Comparison of ENCODE assay signal across 23 cellular contexts in genomic region chr19:39924952-39925351, GRCh38. TPM values are rescaled to one million over a fixed set of nuclear protein-coding genes. Genes with fewer than 3 reads are reported as not detected.
"Had no signal": no experiment of that assay in that cellular context is flagged by ENCODE, and none has a peak within 500 bp of the region (broad histone marks: within the 10 kb centered on the region; RNA-seq: fewer than 3 reads in every experiment).

No MANE protein-coding gene starts in this region.

- H3K27me3 Mint-ChIP-seq: naive B cell; progenitor cell of endocrine pancreas; stimulated activated naive CD8-positive, alpha-beta T cell treated with anti-CD3 and anti-CD28 coated beads, Interleukin-15, amount 100 ng/mL, for 72 hours had no signal

- DNase-seq: effector CD8-positive, alpha-beta T cell; foreskin keratinocyte; heart left ventricle; kidney; left lung; mesenchymal stem cell; mucosa of descending colon; naive B cell; right lobe of liver; small intestine; stimulated activated CD4-positive, alpha-beta T cell treated with anti-CD3 and anti-CD28 coated beads, Interleukin-15, amount 100 ng/mL, for 24 hours; stimulated activated CD4-positive, alpha-beta T cell treated with anti-CD3 and anti-CD28 coated beads, Interleukin-2, amount 100 ng/mL, for 48 hours; stimulated activated naive CD4-positive, alpha-beta T cell; thyroid gland; trophoblast cell had no signal

- ATAC-seq: foreskin keratinocyte; gastroesophageal sphincter; heart left ventricle; mucosa of descending colon; natural killer cell treated with Interleukin-12 subunit alpha and Interleukin-12 subunit beta and Interleukin-15 and Interleukin-18, amount 100 ng/mL, for 72 hours; stimulated activated naive CD8-positive, alpha-beta T cell treated with anti-CD3 and anti-CD28 coated beads, Interleukin-15, amount 100 ng/mL, for 72 hours had no signal

- H3K27ac Mint-ChIP-seq: dendritic cell treated with granulocyte-macrophage colony-stimulating factor and Interleukin-4, amounts not matched to agents 40 ng/mL and 50 ng/mL, for 4 days; mesothelial cell of epicardium; natural killer cell treated with Interleukin-12 subunit alpha and Interleukin-12 subunit beta and Interleukin-15 and Interleukin-18, amount 100 ng/mL, for 72 hours; progenitor cell of endocrine pancreas; stimulated activated naive CD8-positive, alpha-beta T cell treated with anti-CD3 and anti-CD28 coated beads, Interleukin-15, amount 100 ng/mL, for 72 hours had no signal

- H3K36me3 Mint-ChIP-seq: natural killer cell treated with Interleukin-12 subunit alpha and Interleukin-12 subunit beta and Interleukin-15 and Interleukin-18, amount 100 ng/mL, for 72 hours had no signal

- H3K4me3 Mint-ChIP-seq: dendritic cell treated with granulocyte-macrophage colony-stimulating factor and Interleukin-4, amounts not matched to agents 40 ng/mL and 50 ng/mL, for 4 days; mesothelial cell of epicardium; naive B cell; natural killer cell treated with Interleukin-12 subunit alpha and Interleukin-12 subunit beta and Interleukin-15 and Interleukin-18, amount 100 ng/mL, for 72 hours; neural crest cell; stimulated activated naive CD8-positive, alpha-beta T cell treated with anti-CD3 and anti-CD28 coated beads, Interleukin-15, amount 100 ng/mL, for 72 hours had no signal

- H3K4me1 Mint-ChIP-seq: mesothelial cell of epicardium, neural crest cell had no signal

- H3K9me3 Mint-ChIP-seq: natural killer cell treated with Interleukin-12 subunit alpha and Interleukin-12 subunit beta and Interleukin-15 and Interleukin-18, amount 100 ng/mL, for 72 hours; neural crest cell had no signal

RNA-seq across cellular contexts. Expression of gene FCGBP, which starts 9.5 kb away (rescaled TPM):
- total RNA-seq: endothelial cell of umbilical vein had no signal
